In genomic region chr13:46603165-46603603, GRCh38 we compare ENCODE assay signal across 1 cellular context.
TF ChIP-seq lines count a peak whose summit lies in the region.

No MANE protein-coding gene starts in this region.

TF ChIP-seq in K562, 482 proteins besides CTCF, POLR2A, EP300 and RAD21 (continued from another document):
- TF ChIP-seq, protein P1, sequence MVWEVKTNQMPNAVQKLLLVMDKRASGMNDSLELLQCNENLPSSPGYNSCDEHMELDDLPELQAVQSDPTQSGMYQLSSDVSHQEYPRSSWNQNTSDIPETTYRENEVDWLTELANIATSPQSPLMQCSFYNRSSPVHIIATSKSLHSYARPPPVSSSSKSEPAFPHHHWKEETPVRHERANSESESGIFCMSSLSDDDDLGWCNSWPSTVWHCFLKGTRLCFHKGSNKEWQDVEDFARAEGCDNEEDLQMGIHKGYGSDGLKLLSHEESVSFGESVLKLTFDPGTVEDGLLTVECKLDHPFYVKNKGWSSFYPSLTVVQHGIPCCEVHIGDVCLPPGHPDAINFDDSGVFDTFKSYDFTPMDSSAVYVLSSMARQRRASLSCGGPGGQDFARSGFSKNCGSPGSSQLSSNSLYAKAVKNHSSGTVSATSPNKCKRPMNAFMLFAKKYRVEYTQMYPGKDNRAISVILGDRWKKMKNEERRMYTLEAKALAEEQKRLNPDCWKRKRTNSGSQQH (CRISPR knock-in tag; IDR thresholded peaks at IDR 0.05): no peak
- TF ChIP-seq ZNF830 (CRISPR knock-in tag; IDR thresholded peaks at IDR 0.05) (no peak), E2F8 (IDR thresholded peaks at IDR 0.05; ENCODE audit: low read depth, partially characterized antibody) (no peak), HDAC6 (IDR thresholded peaks at IDR 0.05; ENCODE audit: low read depth, low read length) (no peak), EHMT2 (IDR thresholded peaks at IDR 0.05) (no peak), FIP1L1 (IDR thresholded peaks at IDR 0.05; ENCODE audit: low read depth, low read length, poor library complexity, severe bottlenecking) (no peak), SRSF7 (optimal IDR thresholded peaks at IDR 0.05; ENCODE audit: low read depth, low read length) (no peak), ETS1 (conservative IDR thresholded peaks at IDR 0.05; ENCODE audit: control insufficient read depth, low read depth, low read length) (no peak), HSF4 (CRISPR knock-in tag; IDR thresholded peaks at IDR 0.05; ENCODE audit: borderline replicate concordance) (no peak)
- TF ChIP-seq, protein P2, sequence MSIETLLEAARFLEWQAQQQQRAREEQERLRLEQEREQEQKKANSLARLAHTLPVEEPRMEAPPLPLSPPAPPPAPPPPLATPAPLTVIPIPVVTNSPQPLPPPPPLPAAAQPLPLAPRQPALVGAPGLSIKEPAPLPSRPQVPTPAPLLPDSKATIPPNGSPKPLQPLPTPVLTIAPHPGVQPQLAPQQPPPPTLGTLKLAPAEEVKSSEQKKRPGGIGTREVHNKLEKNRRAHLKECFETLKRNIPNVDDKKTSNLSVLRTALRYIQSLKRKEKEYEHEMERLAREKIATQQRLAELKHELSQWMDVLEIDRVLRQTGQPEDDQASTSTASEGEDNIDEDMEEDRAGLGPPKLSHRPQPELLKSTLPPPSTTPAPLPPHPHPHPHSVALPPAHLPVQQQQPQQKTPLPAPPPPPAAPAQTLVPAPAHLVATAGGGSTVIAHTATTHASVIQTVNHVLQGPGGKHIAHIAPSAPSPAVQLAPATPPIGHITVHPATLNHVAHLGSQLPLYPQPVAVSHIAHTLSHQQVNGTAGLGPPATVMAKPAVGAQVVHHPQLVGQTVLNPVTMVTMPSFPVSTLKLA (conservative IDR thresholded peaks at IDR 0.05): no peak
- TF ChIP-seq, protein P3, sequence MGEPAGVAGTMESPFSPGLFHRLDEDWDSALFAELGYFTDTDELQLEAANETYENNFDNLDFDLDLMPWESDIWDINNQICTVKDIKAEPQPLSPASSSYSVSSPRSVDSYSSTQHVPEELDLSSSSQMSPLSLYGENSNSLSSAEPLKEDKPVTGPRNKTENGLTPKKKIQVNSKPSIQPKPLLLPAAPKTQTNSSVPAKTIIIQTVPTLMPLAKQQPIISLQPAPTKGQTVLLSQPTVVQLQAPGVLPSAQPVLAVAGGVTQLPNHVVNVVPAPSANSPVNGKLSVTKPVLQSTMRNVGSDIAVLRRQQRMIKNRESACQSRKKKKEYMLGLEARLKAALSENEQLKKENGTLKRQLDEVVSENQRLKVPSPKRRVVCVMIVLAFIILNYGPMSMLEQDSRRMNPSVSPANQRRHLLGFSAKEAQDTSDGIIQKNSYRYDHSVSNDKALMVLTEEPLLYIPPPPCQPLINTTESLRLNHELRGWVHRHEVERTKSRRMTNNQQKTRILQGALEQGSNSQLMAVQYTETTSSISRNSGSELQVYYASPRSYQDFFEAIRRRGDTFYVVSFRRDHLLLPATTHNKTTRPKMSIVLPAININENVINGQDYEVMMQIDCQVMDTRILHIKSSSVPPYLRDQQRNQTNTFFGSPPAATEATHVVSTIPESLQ (CRISPR knock-in tag; IDR thresholded peaks at IDR 0.05): no peak
- TF ChIP-seq, protein P4, sequence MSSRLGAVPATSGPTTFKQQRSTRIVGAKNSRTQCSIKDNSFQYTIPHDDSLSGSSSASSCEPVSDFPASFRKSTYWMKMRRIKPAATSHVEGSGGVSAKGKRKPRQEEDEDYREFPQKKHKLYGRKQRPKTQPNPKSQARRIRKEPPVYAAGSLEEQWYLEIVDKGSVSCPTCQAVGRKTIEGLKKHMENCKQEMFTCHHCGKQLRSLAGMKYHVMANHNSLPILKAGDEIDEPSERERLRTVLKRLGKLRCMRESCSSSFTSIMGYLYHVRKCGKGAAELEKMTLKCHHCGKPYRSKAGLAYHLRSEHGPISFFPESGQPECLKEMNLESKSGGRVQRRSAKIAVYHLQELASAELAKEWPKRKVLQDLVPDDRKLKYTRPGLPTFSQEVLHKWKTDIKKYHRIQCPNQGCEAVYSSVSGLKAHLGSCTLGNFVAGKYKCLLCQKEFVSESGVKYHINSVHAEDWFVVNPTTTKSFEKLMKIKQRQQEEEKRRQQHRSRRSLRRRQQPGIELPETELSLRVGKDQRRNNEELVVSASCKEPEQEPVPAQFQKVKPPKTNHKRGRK (tag; IDR thresholded peaks at IDR 0.05): no peak
- TF ChIP-seq, protein P5, sequence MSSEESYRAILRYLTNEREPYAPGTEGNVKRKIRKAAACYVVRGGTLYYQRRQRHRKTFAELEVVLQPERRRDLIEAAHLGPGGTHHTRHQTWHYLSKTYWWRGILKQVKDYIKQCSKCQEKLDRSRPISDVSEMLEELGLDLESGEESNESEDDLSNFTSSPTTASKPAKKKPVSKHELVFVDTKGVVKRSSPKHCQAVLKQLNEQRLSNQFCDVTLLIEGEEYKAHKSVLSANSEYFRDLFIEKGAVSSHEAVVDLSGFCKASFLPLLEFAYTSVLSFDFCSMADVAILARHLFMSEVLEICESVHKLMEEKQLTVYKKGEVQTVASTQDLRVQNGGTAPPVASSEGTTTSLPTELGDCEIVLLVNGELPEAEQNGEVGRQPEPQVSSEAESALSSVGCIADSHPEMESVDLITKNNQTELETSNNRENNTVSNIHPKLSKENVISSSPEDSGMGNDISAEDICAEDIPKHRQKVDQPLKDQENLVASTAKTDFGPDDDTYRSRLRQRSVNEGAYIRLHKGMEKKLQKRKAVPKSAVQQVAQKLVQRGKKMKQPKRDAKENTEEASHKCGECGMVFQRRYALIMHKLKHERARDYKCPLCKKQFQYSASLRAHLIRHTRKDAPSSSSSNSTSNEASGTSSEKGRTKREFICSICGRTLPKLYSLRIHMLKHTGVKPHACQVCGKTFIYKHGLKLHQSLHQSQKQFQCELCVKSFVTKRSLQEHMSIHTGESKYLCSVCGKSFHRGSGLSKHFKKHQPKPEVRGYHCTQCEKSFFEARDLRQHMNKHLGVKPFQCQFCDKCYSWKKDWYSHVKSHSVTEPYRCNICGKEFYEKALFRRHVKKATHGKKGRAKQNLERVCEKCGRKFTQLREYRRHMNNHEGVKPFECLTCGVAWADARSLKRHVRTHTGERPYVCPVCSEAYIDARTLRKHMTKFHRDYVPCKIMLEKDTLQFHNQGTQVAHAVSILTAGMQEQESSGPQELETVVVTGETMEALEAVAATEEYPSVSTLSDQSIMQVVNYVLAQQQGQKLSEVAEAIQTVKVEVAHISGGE (CRISPR knock-in tag; IDR thresholded peaks at IDR 0.05): no peak
